9 cellular contexts compared by ENCODE assay signal in the genomic region with DNA sequence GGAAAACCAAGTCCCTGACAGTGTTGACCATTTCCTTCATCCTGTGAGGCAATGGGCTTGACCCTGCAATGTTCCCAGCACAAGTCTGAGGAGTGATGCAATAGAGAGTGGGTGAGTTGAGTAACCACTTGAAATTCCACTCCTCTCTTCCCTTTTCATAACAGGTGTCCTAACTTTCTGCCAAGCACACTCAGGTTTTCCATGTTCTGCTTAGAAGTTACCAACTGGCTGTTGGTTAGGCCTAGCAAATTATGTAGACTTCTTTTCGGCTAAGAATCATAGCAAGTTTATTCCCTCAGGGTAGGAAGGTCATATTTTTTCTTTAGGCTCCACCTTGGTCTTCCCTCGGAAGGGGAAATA. TPM values are rescaled to one million over a fixed set of nuclear protein-coding genes. Genes with fewer than 3 reads are reported as not detected.
DNase-seq lines count a peak whose midpoint lies in the region; ATAC-seq and TF ChIP-seq lines count a peak whose summit lies in the region.
"Had no signal": no experiment of that assay in that cellular context is flagged by ENCODE, and none has a peak within 500 bp of the region (broad histone marks: within the 10 kb centered on the region; RNA-seq: fewer than 3 reads in every experiment).

No MANE protein-coding gene starts in this region.

- 70 to 77% methylated on average over 2 of the region's 2 CpGs for WGBS in GM23248 (ENCODE audit: low coverage in 1 of 2, low lambda C conversion rate in 2 of 2, missing lambda C conversion rate in 2 of 2), 2 experiments

- peaks cover 37% of the 10 kb centered on the region for H3F3A ChIP-seq in GM23248 (ENCODE audit: insufficient read depth)

- no peaks in the 10 kb centered on the region for H4K20me1 ChIP-seq in GM23248 (ENCODE audit: insufficient read depth)

- H3K27me3 ChIP-seq in GM23248 (replicated peaks; ENCODE audit: insufficient read depth) = no peaks in the 10 kb centered on the region
- no peaks in the 10 kb centered on the region for H3K27me3 ChIP-seq in gastrocnemius medialis

- peak; percentile 78 to 84 for ATAC-seq in gastrocnemius medialis
- ATAC-seq in GM21737 (IDR thresholded peaks at IDR 0.05; ENCODE audit: unreplicated experiment) = no peak
- ATAC-seq in HG03457 (IDR thresholded peaks at IDR 0.05; ENCODE audit: unreplicated experiment) = no peak

- H3K4me2 ChIP-seq in GM23248 (ENCODE audit: unreplicated experiment) = no peak overlapping the region

- no peak overlapping the region for H2AFZ ChIP-seq in GM23248

- no peaks in the 10 kb centered on the region for H3K9me3 ChIP-seq in GM23248 (ENCODE audit: low read depth)
- no peaks in the 10 kb centered on the region for H3K9me3 ChIP-seq in gastrocnemius medialis

- H3K36me3 ChIP-seq in GM23248 (ENCODE audit: low read depth) (no peaks in the 10 kb centered on the region), gastrocnemius medialis (no peaks in the 10 kb centered on the region)

- H3K4me3 ChIP-seq in GM23248 = no peak overlapping the region
- H3K4me3 ChIP-seq in fibroblast of pulmonary artery (replicated peaks; ENCODE audit: low read depth, low read length) = no peak overlapping the region
- no peak overlapping the region for H3K4me3 ChIP-seq in gastrocnemius medialis

- peak; percentile 94 for DNase-seq in GM23248
- DNase-seq in RKO (ENCODE audit: low spot score) = peak; percentile 16
- DNase-seq in fibroblast of pulmonary artery (ENCODE audit: low read depth) = peak; percentile 99
- peak; percentile 90 for DNase-seq in gastrocnemius medialis
- DNase-seq in NCI-H2196 treated with DMSO at 0.1 percent for 48 hours (lab: John Stamatoyannopoulos, UW; ENCODE audit: unreplicated experiment) = no peak
- DNase-seq in GM19238 (ENCODE audit: insufficient read length, low spot score) = no peak

- no peak overlapping the region for H3K9ac ChIP-seq in GM23248

- H3K4me1 ChIP-seq in GM23248 (ENCODE audit: insufficient read depth) = peaks cover 34% of the 10 kb centered on the region
- H3K4me1 ChIP-seq in gastrocnemius medialis = peaks cover 62 to 67% of the 10 kb centered on the region in 2 donors

- no peak for TF ChIP-seq CTCF in fibroblast of pulmonary artery (IDR thresholded peaks at IDR 0.05; ENCODE audit: low read length, missing control alignments)
- TF ChIP-seq CTCF in gastrocnemius medialis (IDR thresholded peaks at IDR 0.05 in 4 of 5, conservative IDR thresholded peaks at IDR 0.05 in 1 of 5) = peak in 2 of 5 experiments; percentile 9 to 19

- intact Hi-C loops in gastrocnemius medialis (cut with DNase I; ENCODE audit: low total_unique reads) = loop anchor here (1.0 to 2.0 kb wide), 3 partner anchors 23 to 67 kb away; no protein-coding TSS in a partner anchor

- no peaks in the 10 kb centered on the region for H3K79me2 ChIP-seq in GM23248 (ENCODE audit: insufficient read depth)

- in situ Hi-C loops in GM23248 (cut with MboI) = no loop called here
- in situ Hi-C loops in gastrocnemius medialis (cut with MboI; ENCODE audit: low sequenced_read_pairs in 4 of 4) = no loop called here

- no peaks in the 10 kb centered on the region for H3K9me2 ChIP-seq in GM23248 (ENCODE audit: insufficient read depth)

- TF ChIP-seq POLR2A in gastrocnemius medialis (IDR thresholded peaks at IDR 0.05) = peak; percentile 62 to 69

- H3K27ac ChIP-seq in GM23248 = peak overlapping the region; percentile 44
- H3K27ac ChIP-seq in gastrocnemius medialis = peak overlapping the region; percentile 92 to 97 (median 95)

RNA-seq across cellular contexts. Expression of gene GNLY, which starts 11.5 kb away (rescaled TPM):
- not detected in 2 replicates for total RNA-seq in GM23248 (2014; rRNA removed; shearing (Covaris generic))
- polyA plus RNA-seq in GM23248 (2016; fragmentation: Nextera tagmentation; extraction: Ambion mirVana) = not detected in 2 replicates
- 10 to 100 TPM in 2 of 4 donors, 1 to 10 TPM in 2; 3.6 to 36.1 (median 12.0) TPM for total RNA-seq in gastrocnemius medialis

RNA-seq across cellular contexts. Expression of gene SFTPB, which starts 37.7 kb away (rescaled TPM):
- not detected in 2 replicates for total RNA-seq in GM23248 (2014; rRNA removed; shearing (Covaris generic))
- polyA plus RNA-seq in GM23248 (2016; fragmentation: Nextera tagmentation; extraction: Ambion mirVana) = not detected in 2 replicates
- not detected for total RNA-seq in gastrocnemius medialis
- total RNA-seq: subcutaneous adipose tissue had no signal

RNA-seq across cellular contexts. Expression of gene ATOH8, which starts 48.1 kb away (rescaled TPM):
- 40.7 and 50.1 TPM in 2 replicates for total RNA-seq in GM23248 (2014; rRNA removed; shearing (Covaris generic))
- 12.0 and 12.7 TPM in 2 replicates for polyA plus RNA-seq in GM23248 (2016; fragmentation: Nextera tagmentation; extraction: Ambion mirVana)
- total RNA-seq in gastrocnemius medialis = 100 to 1,000 TPM; 122 to 266 (median 150) TPM

Comparison
In these comparisons a context has a peak if more than half of its experiments do, and no peak if none do; other contexts are left out.
1. DNase-seq: peak in GM23248 (single experiment), RKO (single experiment), fibroblast of pulmonary artery (single experiment) and gastrocnemius medialis (2 of 2); none in NCI-H2196 treated with DMSO at 0.1 percent for 48 hours (single experiment) and GM19238 (single experiment).
2. ATAC-seq: peak in gastrocnemius medialis (2 of 2); none in GM21737 (single experiment) and HG03457 (single experiment).